Comparison of ENCODE assay signal across 8 cellular contexts in the genomic region with DNA sequence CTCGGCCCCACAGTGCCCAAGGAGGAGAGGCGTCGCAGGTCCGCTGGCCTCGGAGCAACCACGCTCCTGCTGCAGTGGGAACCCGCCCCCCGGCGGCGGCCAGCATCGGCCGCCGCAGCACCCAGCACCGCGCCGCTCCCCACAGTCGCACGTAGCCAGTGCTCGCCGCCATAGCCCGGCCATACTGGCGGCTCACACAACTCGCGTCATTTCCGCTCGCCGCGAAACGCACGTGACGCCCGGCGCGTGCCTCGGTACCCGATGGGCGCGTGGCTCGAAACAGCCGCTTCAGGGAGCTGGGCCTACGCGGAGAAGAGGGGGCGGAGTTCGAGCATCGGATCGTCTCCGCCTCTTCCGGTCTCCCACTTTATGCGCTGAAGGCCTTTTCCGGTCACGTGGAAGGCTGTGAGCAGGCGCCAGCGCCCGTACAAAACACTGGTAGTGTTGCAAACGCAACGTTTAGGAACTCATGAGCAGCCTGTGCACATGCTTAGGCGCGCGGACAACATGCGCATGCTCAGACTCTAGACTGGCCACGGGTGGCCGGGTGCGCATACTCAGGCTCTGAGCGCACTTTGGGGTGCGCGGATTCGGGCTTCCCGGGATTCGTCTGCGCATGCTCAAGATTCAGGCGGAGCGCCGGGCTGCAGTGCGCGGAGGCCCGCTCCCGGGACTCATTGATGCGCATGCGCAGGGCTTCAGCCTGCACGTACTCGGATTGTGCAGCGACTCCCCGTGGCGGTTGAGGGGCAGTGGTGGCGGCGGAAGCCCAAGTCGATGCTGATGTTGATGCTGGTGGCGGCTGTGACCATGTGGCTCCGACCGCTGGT. TPM values are rescaled to one million over a fixed set of nuclear protein-coding genes. Genes with fewer than 3 reads are reported as not detected.
A peak's percentile ranks its signal among the peaks of the same experiment; 100 is the strongest.
DNase-seq lines count a peak whose midpoint lies in the region; ATAC-seq and TF ChIP-seq lines count a peak whose summit lies in the region.

A gene with protein sequence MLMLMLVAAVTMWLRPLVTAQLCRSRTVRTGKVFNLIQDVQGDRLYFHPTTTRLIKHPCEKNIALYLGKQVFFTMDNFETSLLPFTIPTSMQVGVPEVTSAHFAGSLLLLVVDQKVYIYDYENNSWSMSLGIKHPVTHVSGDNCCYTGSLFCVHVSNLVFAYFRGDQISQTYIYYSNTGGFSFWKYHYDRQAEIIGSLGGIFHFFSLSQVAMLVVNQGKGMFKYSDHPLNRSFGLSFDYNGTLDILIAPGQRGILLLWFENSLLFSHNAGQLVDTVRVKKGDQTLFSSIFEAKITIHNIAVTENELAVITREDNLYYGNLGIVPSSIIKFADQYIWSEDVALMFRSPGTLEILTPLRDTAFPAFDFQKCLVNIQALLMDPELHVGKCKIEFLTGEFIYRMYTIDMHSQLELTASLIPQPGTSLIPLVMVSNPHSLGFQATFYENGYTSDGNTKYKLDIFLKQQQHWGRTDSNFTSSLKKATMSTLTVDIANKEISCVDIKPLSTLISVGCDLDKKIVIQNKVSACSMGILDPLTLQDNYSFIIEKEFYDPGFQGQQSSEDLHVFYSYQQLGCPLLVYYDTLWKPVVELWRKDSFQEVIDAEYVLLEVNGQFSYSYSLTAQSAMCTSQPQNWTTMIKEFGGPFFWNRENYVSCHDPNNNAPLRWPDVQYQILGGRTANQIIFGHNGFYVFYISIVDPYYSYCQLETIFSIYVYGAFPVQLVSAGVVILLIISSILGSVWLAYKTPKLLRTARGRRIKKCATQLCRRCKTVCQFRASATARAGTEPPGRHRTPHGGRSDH (plus strand): TSS at position 677 of the 830 bp plus-strand sequence. CDS start 101 bp downstream, at position 778.
A gene with protein sequence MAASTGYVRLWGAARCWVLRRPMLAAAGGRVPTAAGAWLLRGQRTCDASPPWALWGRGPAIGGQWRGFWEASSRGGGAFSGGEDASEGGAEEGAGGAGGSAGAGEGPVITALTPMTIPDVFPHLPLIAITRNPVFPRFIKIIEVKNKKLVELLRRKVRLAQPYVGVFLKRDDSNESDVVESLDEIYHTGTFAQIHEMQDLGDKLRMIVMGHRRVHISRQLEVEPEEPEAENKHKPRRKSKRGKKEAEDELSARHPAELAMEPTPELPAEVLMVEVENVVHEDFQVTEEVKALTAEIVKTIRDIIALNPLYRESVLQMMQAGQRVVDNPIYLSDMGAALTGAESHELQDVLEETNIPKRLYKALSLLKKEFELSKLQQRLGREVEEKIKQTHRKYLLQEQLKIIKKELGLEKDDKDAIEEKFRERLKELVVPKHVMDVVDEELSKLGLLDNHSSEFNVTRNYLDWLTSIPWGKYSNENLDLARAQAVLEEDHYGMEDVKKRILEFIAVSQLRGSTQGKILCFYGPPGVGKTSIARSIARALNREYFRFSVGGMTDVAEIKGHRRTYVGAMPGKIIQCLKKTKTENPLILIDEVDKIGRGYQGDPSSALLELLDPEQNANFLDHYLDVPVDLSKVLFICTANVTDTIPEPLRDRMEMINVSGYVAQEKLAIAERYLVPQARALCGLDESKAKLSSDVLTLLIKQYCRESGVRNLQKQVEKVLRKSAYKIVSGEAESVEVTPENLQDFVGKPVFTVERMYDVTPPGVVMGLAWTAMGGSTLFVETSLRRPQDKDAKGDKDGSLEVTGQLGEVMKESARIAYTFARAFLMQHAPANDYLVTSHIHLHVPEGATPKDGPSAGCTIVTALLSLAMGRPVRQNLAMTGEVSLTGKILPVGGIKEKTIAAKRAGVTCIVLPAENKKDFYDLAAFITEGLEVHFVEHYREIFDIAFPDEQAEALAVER (minus strand): TSS at position 186 of the 830 bp plus-strand sequence. CDS start 14 bp downstream, at position 172.

- H3K36me3 ChIP-seq in SK-N-SH (replicated peaks in 1 of 2; ENCODE audit: control insufficient read depth in 1 of 2, insufficient read depth in 2 of 2, low read length in 1 of 2) (peaks cover 0 to 5% of the 10 kb centered on the region in 2 experiments), thoracic aorta (no peaks in the 10 kb centered on the region)

- peaks cover 18% of the 10 kb centered on the region for H4K20me1 ChIP-seq in SK-N-SH (ENCODE audit: insufficient read depth)

- CTCF ChIA-PET in SK-N-SH (lab: Yijun Ruan, JAX): interaction anchor here (0.7 to 4.1 kb wide), 13 partner anchors 11 to 100 kb away, joined by 3 to 31 read pairs (median 4); partner anchors contain the start of gene RPL36

- H3K27ac Mint-ChIP-seq in activated naive CD8-positive, alpha-beta T cell: peak within 1 kb of the TSS; percentile 97

- H3K9me3 ChIP-seq in SK-N-SH (no peaks in the 10 kb centered on the region), thoracic aorta (no peaks in the 10 kb centered on the region)

- peak; percentile 84 for TF ChIP-seq CTCF in SK-N-SH (IDR thresholded peaks at IDR 0.05)
- peak in 1 of 3 donors; percentile 75 for TF ChIP-seq CTCF in omental fat pad (IDR thresholded peaks at IDR 0.05)
- peak; percentile 86 for TF ChIP-seq CTCF in thoracic aorta (IDR thresholded peaks at IDR 0.05)

- H3K4me2 ChIP-seq in SK-N-SH: peak within 1 kb of the TSS; percentile 100

- peak within 1 kb of the TSS; percentile 90 to 97 for H3K27ac ChIP-seq in SK-N-SH (ENCODE audit: low read depth in 2 of 2, low read length in 1 of 2)
- peak within 1 kb of the TSS; percentile 92 to 95 for H3K27ac ChIP-seq in thoracic aorta

- H3K9me2 ChIP-seq in SK-N-SH: no peaks in the 10 kb centered on the region

- peaks cover 46% of the 10 kb centered on the region for H3K79me2 ChIP-seq in SK-N-SH (ENCODE audit: insufficient read depth)

- TF ChIP-seq POLR2A in GM10847 (IDR thresholded peaks at IDR 0.05; ENCODE audit: extremely low read depth, insufficient read length): peak; percentile 78

- peak; percentile 41 for TF ChIP-seq RAD21 in SK-N-SH (IDR thresholded peaks at IDR 0.05; ENCODE audit: low read length)

- peaks cover 16% of the 10 kb centered on the region for H3F3A ChIP-seq in SK-N-SH (replicated peaks; ENCODE audit: insufficient read depth)

- peak within 1 kb of the TSS; percentile 96 for H3K9ac ChIP-seq in SK-N-SH

- 0% methylated on average over 4 of the region's 90 CpGs for WGBS in SK-N-SH (ENCODE audit: low lambda C conversion rate)

- peak; percentile 97 for DNase-seq in NCI-H1048 (lab: John Stamatoyannopoulos, UW)
- DNase-seq in SK-N-SH: peak; percentile 99
- DNase-seq in glomerular visceral epithelial cell (ENCODE audit: extremely low spot score): peak; percentile 99
- peak; percentile 93 for DNase-seq in omental fat pad (ENCODE audit: low spot score)
- peak; percentile 93 for DNase-seq in thoracic aorta (ENCODE audit: low spot score)

- peaks cover 10 to 13% of the 10 kb centered on the region in 2 experiments; a peak in 3 of 4 replicates for H3K4me1 ChIP-seq in SK-N-SH (ENCODE audit: control insufficient read depth in 1 of 2, insufficient read depth in 2 of 2, low read depth in 1 of 2, low read length in 1 of 2)
- H3K4me1 ChIP-seq in thoracic aorta (ENCODE audit: control insufficient read depth in 1 of 2, low read depth in 2 of 2): peaks cover 11 to 19% of the 10 kb centered on the region in 2 donors

- H3K27me3 ChIP-seq in SK-N-SH (ENCODE audit: insufficient read depth) (no peaks in the 10 kb centered on the region; the same call in 1 of the 2 replicates), thoracic aorta (replicated peaks; ENCODE audit: insufficient read depth) (no peaks in the 10 kb centered on the region)

- no peaks in the 10 kb centered on the region for H3K9me3 Mint-ChIP-seq in activated naive CD8-positive, alpha-beta T cell (ENCODE audit: low read depth)

- H3K4me3 ChIP-seq in SK-N-SH (ENCODE audit: low read depth in 2 of 2, low read length in 1 of 2) (peak within 1 kb of the TSS; percentile 84 to 95), thoracic aorta (peak within 1 kb of the TSS; percentile 89)

- ATAC-seq in HG02588 (IDR thresholded peaks at IDR 0.05; ENCODE audit: unreplicated experiment) (peak; percentile 84), omental fat pad (ENCODE audit: low FRiP score) (peak; percentile 97), thoracic aorta (ENCODE audit: insufficient number of reproducible peaks, low FRiP score, low read depth) (peak; percentile 96)

- H2AFZ ChIP-seq in SK-N-SH (ENCODE audit: low read depth): peak within 1 kb of the TSS; percentile 84

- H3K27me3 Mint-ChIP-seq in activated naive CD8-positive, alpha-beta T cell: no peaks in the 10 kb centered on the region

- peaks cover 11% of the 10 kb centered on the region for H3K36me3 Mint-ChIP-seq in activated naive CD8-positive, alpha-beta T cell

- H3K4me3 Mint-ChIP-seq in activated naive CD8-positive, alpha-beta T cell: peak within 1 kb of the TSS; percentile 97

- peaks cover 26% of the 10 kb centered on the region for H3K4me1 Mint-ChIP-seq in activated naive CD8-positive, alpha-beta T cell (ENCODE audit: low read depth)

- TF ChIP-seq EP300 in SK-N-SH (IDR thresholded peaks at IDR 0.05; ENCODE audit: borderline replicate concordance in 1 of 2, low read depth in 1 of 2, low read length in 1 of 2): no peak

- POLR2A ChIA-PET in SK-N-SH (lab: Yijun Ruan, JAX): interaction anchor here (0.6 to 1.7 kb wide), 10 partner anchors 9 to 97 kb away, joined by 3 to 10 read pairs (median 4); partner anchors contain the start of genes DUS3L, RPL36 and SAFB

TF ChIP-seq in SK-N-SH, 30 proteins besides CTCF, POLR2A, EP300 and RAD21 (continues in another document):
- TF ChIP-seq ELF1 (IDR thresholded peaks at IDR 0.05): peak; percentile 76
- TF ChIP-seq RXRA (IDR thresholded peaks at IDR 0.05; ENCODE audit: borderline replicate concordance, low read depth): no peak
- peak; percentile 38; the same call in 1 of the 2 replicates for TF ChIP-seq TCF12 (IDR thresholded peaks at IDR 0.05)
- no peak for TF ChIP-seq FOSL2 (IDR thresholded peaks at IDR 0.05; ENCODE audit: borderline replicate concordance, low read depth)
- TF ChIP-seq NRF1 (IDR thresholded peaks at IDR 0.05; ENCODE audit: low read depth, low read length): peak; percentile 99
- peak; percentile 38 for TF ChIP-seq SMC3 (IDR thresholded peaks at IDR 0.05; ENCODE audit: low read depth, low read length)
- no peak for TF ChIP-seq GATA2 (CRISPR knock-in tag; IDR thresholded peaks at IDR 0.05)
- TF ChIP-seq RFX5 (IDR thresholded peaks at IDR 0.05; ENCODE audit: low read length): no peak; the same call in 1 of the 2 replicates
- peak; percentile 72 for TF ChIP-seq CHD2 (IDR thresholded peaks at IDR 0.05; ENCODE audit: low read length, partially characterized antibody)

RNA-seq across cellular contexts. Expression of the first gene that starts in this region (rescaled TPM):
- polyA plus RNA-seq in SK-N-SH (2012; rRNA removed): not detected in 2 replicates
- polyA plus RNA-seq in SK-N-SH (2012; cell fraction: cytosol; rRNA removed): 0.04 TPM in 1 of 2 replicates, not detected in the other
- polyA plus RNA-seq in SK-N-SH (2012; cell fraction: nucleus; rRNA removed): 0.04 TPM in 1 of 2 replicates, not detected in the other
- total RNA-seq in omental fat pad (not detected), thoracic aorta (under 1 TPM in 1 of 2 donors, not detected in 1; 0.41 TPM)

RNA-seq across cellular contexts. Expression of the second gene that starts in this region (rescaled TPM):
- polyA plus RNA-seq in SK-N-SH (2012; rRNA removed): 75.4 and 111 TPM in 2 replicates
- 49.3 and 74.2 TPM in 2 replicates for polyA plus RNA-seq in SK-N-SH (2012; cell fraction: cytosol; rRNA removed)
- polyA plus RNA-seq in SK-N-SH (2012; cell fraction: nucleus; rRNA removed): 156 and 220 TPM in 2 replicates
- total RNA-seq in omental fat pad (10 to 100 TPM; 49.8 to 75.9 (median 54.0) TPM), thoracic aorta (10 to 100 TPM; 52.8 to 82.8 TPM)

Comparison
In these comparisons a context has a peak if more than half of its experiments do, and no peak if none do; other contexts are left out.
1. Peak in every context shown above with its lines: DNase-seq, ATAC-seq, H3K4me3 ChIP-seq and H3K27ac ChIP-seq.